Comparison of ENCODE assay signal across 21 cellular contexts in genomic region chr17:76833034-76833689, GRCh38. TPM values are rescaled to one million over a fixed set of nuclear protein-coding genes. Genes with fewer than 3 reads are reported as not detected.
"Had no signal": no experiment of that assay in that cellular context is flagged by ENCODE, and none has a peak within 500 bp of the region (broad histone marks: within the 10 kb centered on the region; RNA-seq: fewer than 3 reads in every experiment).

No MANE protein-coding gene starts in this region.

- H3K4me2 ChIP-seq: neural progenitor cell, smooth muscle cell had no signal

- H3K4me1 ChIP-seq: esophagus squamous epithelium, left ventricle myocardium inferior had no signal

- H2AFZ ChIP-seq: neural progenitor cell had no signal

- H3K9me3 ChIP-seq: esophagus squamous epithelium, left ventricle myocardium inferior, ovary had no signal

- H3K36me3 ChIP-seq: esophagus squamous epithelium, left ventricle myocardium inferior, neural progenitor cell, ovary had no signal

- H3K27ac Mint-ChIP-seq: immature natural killer cell; natural killer cell treated with Interleukin-12 subunit alpha and Interleukin-12 subunit beta and Interleukin-15 and Interleukin-18, amount 100 ng/mL, for 72 hours; neural progenitor cell; progenitor cell of endocrine pancreas had no signal

- H3K9me3 Mint-ChIP-seq: immature natural killer cell; natural killer cell treated with Interleukin-12 subunit alpha and Interleukin-12 subunit beta and Interleukin-15 and Interleukin-18, amount 100 ng/mL, for 72 hours; neural progenitor cell had no signal

- H3K27me3 ChIP-seq: neural progenitor cell, ovary had no signal

- H3K9ac ChIP-seq: neural progenitor cell had no signal

- H3K4me3 Mint-ChIP-seq: immature natural killer cell; natural killer cell treated with Interleukin-12 subunit alpha and Interleukin-12 subunit beta and Interleukin-15 and Interleukin-18, amount 100 ng/mL, for 72 hours; neural progenitor cell had no signal

- FAIRE-seq: endometrium, keratinocyte had no signal

- H3K4me3 ChIP-seq: coronary artery, esophagus squamous epithelium, left ventricle myocardium inferior, lung, neural progenitor cell, ovary, smooth muscle cell had no signal

- H3K27ac ChIP-seq: coronary artery, esophagus squamous epithelium, left ventricle myocardium inferior, neural progenitor cell, ovary had no signal

- ATAC-seq: natural killer cell treated with Interleukin-12 subunit alpha and Interleukin-12 subunit beta and Interleukin-15 and Interleukin-18, amount 100 ng/mL, for 72 hours; right cardiac atrium had no signal

- H3K36me3 Mint-ChIP-seq: immature natural killer cell; natural killer cell treated with Interleukin-12 subunit alpha and Interleukin-12 subunit beta and Interleukin-15 and Interleukin-18, amount 100 ng/mL, for 72 hours; neural progenitor cell had no signal

- DNase-seq: effector CD8-positive, alpha-beta T cell; esophagus squamous epithelium; foreskin fibroblast; immature natural killer cell; left ventricle myocardium inferior; mesenchymal stem cell; midbrain; nucleus accumbens; ovary; right cardiac atrium; stimulated activated CD4-positive, alpha-beta T cell treated with anti-CD3 and anti-CD28 coated beads, Interleukin-2, amount 100 ng/mL, for 48 hours; stimulated activated naive CD4-positive, alpha-beta T cell treated with Interleukin-2 at 50 U/mL for 16 hours; trophoblast cell had no signal

- H3K4me1 Mint-ChIP-seq: immature natural killer cell had no signal

RNA-seq across cellular contexts. Expression of gene MGAT5B, which starts 35.0 kb away (rescaled TPM):
- polyA plus RNA-seq: immature natural killer cell had no signal
